9 cellular contexts compared by ENCODE assay signal in genomic region chr6:149455028-149455732, GRCh38. TPM values are rescaled to one million over a fixed set of nuclear protein-coding genes. Genes with fewer than 3 reads are reported as not detected.
DNase-seq lines count a peak whose midpoint lies in the region; ATAC-seq and TF ChIP-seq lines count a peak whose summit lies in the region.
"Had no signal": no experiment of that assay in that cellular context is flagged by ENCODE, and none has a peak within 500 bp of the region (broad histone marks: within the 10 kb centered on the region; RNA-seq: fewer than 3 reads in every experiment).

No MANE protein-coding gene starts in this region.

- no peak overlapping the region for H3K4me3 ChIP-seq in gastroesophageal sphincter
- H3K4me3 ChIP-seq in neural progenitor cell, result no peak overlapping the region
- no peak overlapping the region for H3K4me3 ChIP-seq in upper lobe of left lung

- no peaks in the 10 kb centered on the region for H3K9me3 Mint-ChIP-seq in activated T-cell treated with anti-CD3 and anti-CD28 coated beads, Interleukin-2, amount 50 U/mL, for 24 hours
- H3K9me3 Mint-ChIP-seq in activated T-cell treated with anti-CD3 and anti-CD28 coated beads, Interleukin-2, amount 50 U/mL, for 4 hours, result no peaks in the 10 kb centered on the region
- no peaks in the 10 kb centered on the region for H3K9me3 Mint-ChIP-seq in neural progenitor cell

- TF ChIP-seq EP300 in gastroesophageal sphincter (IDR thresholded peaks at IDR 0.05) (no peak), upper lobe of left lung (IDR thresholded peaks at IDR 0.05) (no peak)

- TF ChIP-seq POLR2A in gastroesophageal sphincter (IDR thresholded peaks at IDR 0.05) (no peak), upper lobe of left lung (IDR thresholded peaks at IDR 0.05) (no peak)

- H4K20me1 ChIP-seq in neural progenitor cell (ENCODE audit: low read depth), result no peaks in the 10 kb centered on the region

- no peak overlapping the region for H3K4me2 ChIP-seq in neural progenitor cell

- H3K36me3 ChIP-seq in gastroesophageal sphincter, result no peaks in the 10 kb centered on the region
- H3K36me3 ChIP-seq in neural progenitor cell, result no peaks in the 10 kb centered on the region
- H3K36me3 ChIP-seq in upper lobe of left lung, result no peaks in the 10 kb centered on the region

- H3F3A ChIP-seq in neural progenitor cell (ENCODE audit: low read depth), result no peaks in the 10 kb centered on the region

- H3K4me1 Mint-ChIP-seq in activated T-cell treated with anti-CD3 and anti-CD28 coated beads, Interleukin-2, amount 50 U/mL, for 24 hours (ENCODE audit: low read depth), result peaks cover 21% of the 10 kb centered on the region
- H3K4me1 Mint-ChIP-seq in activated T-cell treated with anti-CD3 and anti-CD28 coated beads, Interleukin-2, amount 50 U/mL, for 4 hours (ENCODE audit: low read depth), result peaks cover 10% of the 10 kb centered on the region
- peaks cover 8% of the 10 kb centered on the region for H3K4me1 Mint-ChIP-seq in neural progenitor cell

- WGBS in gastroesophageal sphincter (ENCODE audit: low coverage in 1 of 2), 2 donors, result 10 to 40% methylated on average over 1 to 2 of the region's 11 CpGs
- WGBS in upper lobe of left lung, 2 donors, result 67 to 86% methylated on average over 8 to 11 of the region's 11 CpGs

- H3K27me3 ChIP-seq in gastroesophageal sphincter (peaks cover 11% of the 10 kb centered on the region), neural progenitor cell (peaks cover 44% of the 10 kb centered on the region), upper lobe of left lung (peaks cover 0 to 10% (median 0%) of the 10 kb centered on the region in 4 donors)

- peak overlapping the region; percentile 28 for H3K27ac Mint-ChIP-seq in activated T-cell treated with anti-CD3 and anti-CD28 coated beads, Interleukin-2, amount 50 U/mL, for 24 hours
- H3K27ac Mint-ChIP-seq in neural progenitor cell, result peak overlapping the region; percentile 54

- H3K4me1 ChIP-seq in gastroesophageal sphincter (peaks cover 5 to 59% (median 33%) of the 10 kb centered on the region in 3 donors), neural progenitor cell (peaks cover 10% of the 10 kb centered on the region), upper lobe of left lung (peaks cover 39 to 66% (median 41%) of the 10 kb centered on the region in 4 donors)

- H3K27ac ChIP-seq in gastroesophageal sphincter (peak overlapping the region; percentile 14 to 77 (median 76)), neural progenitor cell (no peak overlapping the region), upper lobe of left lung (peak overlapping the region; percentile 45 to 79 (median 75))

- no peak overlapping the region for H3K4me3 Mint-ChIP-seq in activated T-cell treated with anti-CD3 and anti-CD28 coated beads, Interleukin-2, amount 50 U/mL, for 24 hours
- H3K4me3 Mint-ChIP-seq in activated T-cell treated with anti-CD3 and anti-CD28 coated beads, Interleukin-2, amount 50 U/mL, for 4 hours, result no peak overlapping the region
- peak overlapping the region; percentile 58 for H3K4me3 Mint-ChIP-seq in neural progenitor cell

- H3K9ac ChIP-seq in neural progenitor cell, result no peak overlapping the region

- no peak for DNase-seq in activated T-cell treated with anti-CD3 and anti-CD28 coated beads, Interleukin-2, amount 50 U/mL, for 24 hours
- DNase-seq in activated T-cell treated with anti-CD3 and anti-CD28 coated beads, Interleukin-2, amount 50 U/mL, for 4 hours, result no peak
- DNase-seq in neural progenitor cell (ENCODE audit: low spot score), result no peak
- peak in 1 of 2 donors; percentile 48 for DNase-seq in upper lobe of left lung
- DNase-seq in stimulated activated CD4-positive, alpha-beta T cell treated with anti-CD3 and anti-CD28 coated beads, Interleukin-2, amount 100 ng/mL, for 24 hours, result no peak
- DNase-seq in NCI-H2081 treated with DMSO at 0.1 percent for 48 hours (lab: John Stamatoyannopoulos, UW), result no peak
- DNase-seq: activated CD8-positive, alpha-beta memory T cell treated with anti-CD3 and anti-CD28 coated beads, Interleukin-2, amount 50 U/mL, for 4 hours had no signal

- H3K36me3 Mint-ChIP-seq in activated T-cell treated with anti-CD3 and anti-CD28 coated beads, Interleukin-2, amount 50 U/mL, for 24 hours (ENCODE audit: low read depth), result peaks cover 81% of the 10 kb centered on the region
- H3K36me3 Mint-ChIP-seq in activated T-cell treated with anti-CD3 and anti-CD28 coated beads, Interleukin-2, amount 50 U/mL, for 4 hours (ENCODE audit: insufficient read depth), result peaks cover 20% of the 10 kb centered on the region
- H3K36me3 Mint-ChIP-seq in neural progenitor cell, result no peaks in the 10 kb centered on the region

- no peaks in the 10 kb centered on the region for H3K79me2 ChIP-seq in neural progenitor cell (ENCODE audit: low read depth)

- H3K9me3 ChIP-seq in gastroesophageal sphincter (no peaks in the 10 kb centered on the region), neural progenitor cell (ENCODE audit: low read depth) (no peaks in the 10 kb centered on the region), upper lobe of left lung (no peaks in the 10 kb centered on the region)

- TF ChIP-seq CTCF in gastroesophageal sphincter (IDR thresholded peaks at IDR 0.05) (no peak), neural progenitor cell (IDR thresholded peaks at IDR 0.05) (no peak), upper lobe of left lung (IDR thresholded peaks at IDR 0.05) (no peak)

- no peak overlapping the region for H2AFZ ChIP-seq in neural progenitor cell (replicated peaks)

- ATAC-seq in activated T-cell treated with anti-CD3 and anti-CD28 coated beads, Interleukin-2, amount 50 U/mL, for 4 hours, result no peak
- ATAC-seq in gastroesophageal sphincter, result no peak
- peak in 1 of 2 donors; percentile 36 for ATAC-seq in upper lobe of left lung (ENCODE audit: low FRiP score in 2 of 2)
- no peak for ATAC-seq in HG03460 (IDR thresholded peaks at IDR 0.05; ENCODE audit: unreplicated experiment)

- H3K27me3 Mint-ChIP-seq in activated T-cell treated with anti-CD3 and anti-CD28 coated beads, Interleukin-2, amount 50 U/mL, for 24 hours, result no peaks in the 10 kb centered on the region
- no peaks in the 10 kb centered on the region for H3K27me3 Mint-ChIP-seq in activated T-cell treated with anti-CD3 and anti-CD28 coated beads, Interleukin-2, amount 50 U/mL, for 4 hours (ENCODE audit: low read depth)
- peaks cover 8% of the 10 kb centered on the region for H3K27me3 Mint-ChIP-seq in neural progenitor cell (ENCODE audit: insufficient read depth, low read depth)

RNA-seq across cellular contexts. Expression of gene ZC3H12D, which starts 29.6 kb away (rescaled TPM):
- 10 to 100 TPM; 22.2 to 51.5 (median 42.5) TPM for total RNA-seq in activated T-cell treated with anti-CD3 and anti-CD28 coated beads, Interleukin-2, amount 50 U/mL, for 4 hours
- 1 to 10 TPM in 2 of 4 donors, under 1 TPM in 2; 0.78 to 1.9 (median 1.1) TPM for total RNA-seq in gastroesophageal sphincter
- 0.03 TPM in 1 of 2 replicates, not detected in the other for total RNA-seq in neural progenitor cell (ENCODE audit: low replicate concordance)
- 1 to 10 TPM; 1.4 to 5.7 (median 2.6) TPM for total RNA-seq in upper lobe of left lung

RNA-seq across cellular contexts. Expression of gene SUMO4, which starts 55.1 kb away (rescaled TPM):
- 1 to 10 TPM; 2.6 to 3.0 (median 2.7) TPM for total RNA-seq in activated T-cell treated with anti-CD3 and anti-CD28 coated beads, Interleukin-2, amount 50 U/mL, for 4 hours
- total RNA-seq in gastroesophageal sphincter (1 to 10 TPM in 3 of 4 donors, not detected in 1; 1.9 to 2.4 (median 2.0) TPM), neural progenitor cell (ENCODE audit: low replicate concordance) (0.82 and 2.3 TPM in 2 replicates), upper lobe of left lung (1 to 10 TPM; 1.9 to 8.4 (median 3.5) TPM)
